ENCODE assay signal across 8 cellular contexts in genomic region chr5:173573126-173573960, GRCh38. TPM values are rescaled to one million over a fixed set of nuclear protein-coding genes. Genes with fewer than 3 reads are reported as not detected.
DNase-seq lines count a peak whose midpoint lies in the region; ATAC-seq and TF ChIP-seq lines count a peak whose summit lies in the region.

No MANE protein-coding gene starts in this region.

- H3K4me1 ChIP-seq in DOHH2 (ENCODE audit: control insufficient read depth, low read length): no peaks in the 10 kb centered on the region
- peaks cover 6% of the 10 kb centered on the region; the same call in 1 of the 2 replicates for H3K4me1 ChIP-seq in GM23248 (ENCODE audit: insufficient read depth)
- peaks cover 15% of the 10 kb centered on the region for H3K4me1 ChIP-seq in mammary epithelial cell (ENCODE audit: insufficient read depth, low read length)

- peaks cover 32% of the 10 kb centered on the region for H3K4me1 Mint-ChIP-seq in WTC11

- ATAC-seq in WTC11 (peak; percentile 85), HG02610 (IDR thresholded peaks at IDR 0.05; ENCODE audit: unreplicated experiment) (no peak)

- TF ChIP-seq CTCF in DOHH2 (IDR thresholded peaks at IDR 0.05; ENCODE audit: low read depth, low read length, poor library complexity, severe bottlenecking) (peak; percentile 93), WTC11 (IDR thresholded peaks at IDR 0.05) (peak; percentile 98), mammary epithelial cell (conservative IDR thresholded peaks at IDR 0.05 in 1 of 2, IDR thresholded peaks at IDR 0.05 in 1 of 2; ENCODE audit: extremely low read depth in 1 of 2, insufficient read depth in 1 of 2, low read depth in 1 of 2, low read length in 2 of 2) (peak; percentile 80 to 96), kidney epithelial cell (IDR thresholded peaks at IDR 0.05; ENCODE audit: insufficient read depth, low read length, poor library complexity, severe bottlenecking) (peak; percentile 95)

- H3K9me3 Mint-ChIP-seq in WTC11: peaks cover 11% of the 10 kb centered on the region

- peaks cover 2% of the 10 kb centered on the region; the same call in 1 of the 2 replicates for H3K27me3 Mint-ChIP-seq in WTC11 (ENCODE audit: low read depth)

- dilution Hi-C loops in mammary epithelial cell (cut with HindIII; ENCODE audit: low sequenced_read_pairs): no loop called here

- CTCF ChIA-PET in WTC11 (lab: Charles Lee) (interaction anchor here (0.6 to 6.4 kb wide), 46 partner anchors 9 to 566 kb away, joined by 3 to 50 read pairs (median 4); partner anchors contain the start of gene NSG2), mammary epithelial cell (lab: Charles Lee; ENCODE audit: low non-redundant PET) (interaction anchor here (0.6 to 1.0 kb wide), 3 partner anchors 280 to 864 kb away, joined by 3 to 4 read pairs (median 4); no protein-coding TSS in a partner anchor)

- H3K9ac ChIP-seq in GM23248: peak overlapping the region; percentile 4; the same call in 1 of the 2 replicates
- H3K9ac ChIP-seq in mammary epithelial cell (ENCODE audit: insufficient read depth, low read length): no peak overlapping the region

- H4K20me1 ChIP-seq in DOHH2 (ENCODE audit: control insufficient read depth, insufficient read depth, low read depth, low read length): no peaks in the 10 kb centered on the region
- no peaks in the 10 kb centered on the region for H4K20me1 ChIP-seq in GM23248 (ENCODE audit: insufficient read depth)
- H4K20me1 ChIP-seq in mammary epithelial cell (ENCODE audit: insufficient read depth, low read length): no peaks in the 10 kb centered on the region

- H3K4me2 ChIP-seq in DOHH2 (ENCODE audit: low read length): no peak overlapping the region
- peak overlapping the region; percentile 71 for H3K4me2 ChIP-seq in GM23248 (ENCODE audit: unreplicated experiment)
- H3K4me2 ChIP-seq in mammary epithelial cell (ENCODE audit: insufficient read depth, low read depth, low read length): peak overlapping the region; percentile 85

- H3K36me3 ChIP-seq in DOHH2 (ENCODE audit: control insufficient read depth, low read length): no peaks in the 10 kb centered on the region
- H3K36me3 ChIP-seq in GM23248 (ENCODE audit: low read depth): no peaks in the 10 kb centered on the region
- H3K36me3 ChIP-seq in mammary epithelial cell (ENCODE audit: insufficient read depth, low read length): no peaks in the 10 kb centered on the region
- H3K36me3 ChIP-seq in kidney epithelial cell (ENCODE audit: control insufficient read depth, insufficient read depth, low read length): no peaks in the 10 kb centered on the region

- intact Hi-C loops in mammary epithelial cell (cut with micrococcal nuclease): loop anchor here (1.0 to 2.0 kb wide), 4 partner anchors 119 to 407 kb away; no protein-coding TSS in a partner anchor

- H3K4me3 ChIP-seq in DOHH2 (ENCODE audit: low read length): no peak overlapping the region
- peak overlapping the region; percentile 62 for H3K4me3 ChIP-seq in GM23248
- H3K4me3 ChIP-seq in mammary epithelial cell (replicated peaks in 1 of 3; ENCODE audit: insufficient read depth in 1 of 3, low read depth in 2 of 3, low read length in 3 of 3): peak overlapping the region in 1 of 3 experiments; percentile 16
- H3K4me3 ChIP-seq in kidney epithelial cell (ENCODE audit: low read depth, low read length): no peak overlapping the region

- H3K9me3 ChIP-seq in DOHH2 (ENCODE audit: control insufficient read depth, insufficient read depth, low read length): no peaks in the 10 kb centered on the region
- no peaks in the 10 kb centered on the region for H3K9me3 ChIP-seq in GM23248 (ENCODE audit: low read depth)
- H3K9me3 ChIP-seq in mammary epithelial cell (replicated peaks; ENCODE audit: insufficient read depth, low read length): no peaks in the 10 kb centered on the region

- 27 to 28% methylated on average over 35 of the region's 35 CpGs for WGBS in GM23248 (ENCODE audit: low coverage in 1 of 2, low lambda C conversion rate in 2 of 2, missing lambda C conversion rate in 2 of 2), 2 experiments
- 31% methylated on average over 28 of the region's 35 CpGs for WGBS in mammary epithelial cell (ENCODE audit: low coverage, missing lambda C conversion rate)

- H2AFZ ChIP-seq in GM23248 (peak overlapping the region; percentile 73), mammary epithelial cell (ENCODE audit: low read depth, low read length) (peak overlapping the region; percentile 83)

- H3F3A ChIP-seq in DOHH2 (ENCODE audit: control insufficient read depth, insufficient read depth) (no peaks in the 10 kb centered on the region), GM23248 (ENCODE audit: insufficient read depth) (no peaks in the 10 kb centered on the region)

- H3K36me3 Mint-ChIP-seq in WTC11: peaks cover 8% of the 10 kb centered on the region

- POLR2A ChIA-PET in WTC11 (lab: Charles Lee): interaction anchor here (1.1 kb wide), 1 partner anchor 258 kb away, joined by 10 read pairs; no protein-coding TSS in a partner anchor

- H3K9me2 ChIP-seq in DOHH2 (replicated peaks; ENCODE audit: control insufficient read depth, low read length) (no peaks in the 10 kb centered on the region), GM23248 (ENCODE audit: insufficient read depth) (no peaks in the 10 kb centered on the region)

- peaks cover 6% of the 10 kb centered on the region; the same call in 1 of the 2 replicates for H3K27me3 ChIP-seq in DOHH2 (ENCODE audit: control insufficient read depth, low read length)
- H3K27me3 ChIP-seq in GM23248 (replicated peaks; ENCODE audit: insufficient read depth): no peaks in the 10 kb centered on the region
- H3K27me3 ChIP-seq in mammary epithelial cell (ENCODE audit: insufficient read depth, low read length): no peaks in the 10 kb centered on the region
- H3K27me3 ChIP-seq in kidney epithelial cell (ENCODE audit: control insufficient read depth, insufficient read depth, low read length): no peaks in the 10 kb centered on the region

- BruUV-seq in mammary epithelial cell (replicated peaks; lab: Mats Ljungman, UMichigan): no TSS peak

- H3K27ac Mint-ChIP-seq in WTC11: no peak overlapping the region

- in situ Hi-C loops in GM23248 (cut with MboI) (loop anchor here (10.0 kb wide), 1 partner anchor 279 kb away; no protein-coding TSS in a partner anchor), mammary epithelial cell (cut with MboI; ENCODE audit: low sequenced_read_pairs in 2 of 2) (loop anchor here (10.0 to 25.0 kb wide), 3 partner anchors 279 to 611 kb away; partner anchors contain the start of genes ATP6V0E1 (in 1 of the 2) and RPL26L1 (in 1 of the 2))

- H3K4me3 Mint-ChIP-seq in WTC11: peak overlapping the region; percentile 43

- DNase-seq in GM23248: peak; percentile 81
- peak; percentile 4 for DNase-seq in NCI-H146 treated with DMSO at 0.1 percent for 48 hours (lab: John Stamatoyannopoulos, UW; ENCODE audit: unreplicated experiment)
- DNase-seq in WTC11 (ENCODE audit: low spot score): peak; percentile 87
- DNase-seq in mammary epithelial cell: peak; percentile 37
- DNase-seq in kidney epithelial cell (ENCODE audit: low read depth): peak; percentile 5
- peak; percentile 29 to 41 for DNase-seq in stimulated activated CD4-positive, alpha-beta T cell treated with anti-CD3 and anti-CD28 coated beads, Interleukin-1b, Interleukin-23, amount 100 ng/mL, for 1 hour (ENCODE audit: low read depth in 2 of 2)

- H3K79me2 ChIP-seq in DOHH2 (ENCODE audit: control insufficient read depth, low read length): no peaks in the 10 kb centered on the region
- no peaks in the 10 kb centered on the region for H3K79me2 ChIP-seq in GM23248 (ENCODE audit: insufficient read depth)
- H3K79me2 ChIP-seq in mammary epithelial cell (ENCODE audit: insufficient read depth, low read length): no peaks in the 10 kb centered on the region

- no peak overlapping the region for H3K27ac ChIP-seq in DOHH2 (ENCODE audit: low read depth, low read length)
- no peak overlapping the region for H3K27ac ChIP-seq in GM23248
- no peak overlapping the region for H3K27ac ChIP-seq in mammary epithelial cell (ENCODE audit: insufficient read depth, low read depth, low read length)

TF ChIP-seq in WTC11, 78 proteins besides CTCF, POLR2A, EP300 and RAD21 (continues in another document):
- TF ChIP-seq ELF4 (CRISPR knock-in tag; IDR thresholded peaks at IDR 0.05; ENCODE audit: low read depth) (no peak), ZNF425 (CRISPR knock-in tag; conservative IDR thresholded peaks at IDR 0.05) (no peak)

RNA-seq across cellular contexts. Expression of gene BOD1, which starts 43.1 kb away (rescaled TPM):
- total RNA-seq in GM23248 (2014; rRNA removed; shearing (Covaris generic)): 48.1 and 51.4 TPM in 2 replicates
- polyA plus RNA-seq in GM23248 (2016; fragmentation: Nextera tagmentation; extraction: Ambion mirVana) (64.3 and 66.1 TPM in 2 replicates), mammary epithelial cell (41.4 TPM)
- total RNA-seq in WTC11 (2021) (117 to 123 TPM (median 120 TPM) in 3 replicates), mammary epithelial cell (10 to 100 TPM; 50.5 to 57.3 TPM), kidney epithelial cell (76.8 and 81.7 TPM in 2 replicates)
- 61.8 TPM for polyA minus RNA-seq in mammary epithelial cell

Comparison
In these comparisons a context has a peak if more than half of its experiments do, and no peak if none do; other contexts are left out.
1. DNase-seq: peak in every context shown above with its lines; median percentile 87 in WTC11; 81 in GM23248; 37 in mammary epithelial cell; 35 in stimulated activated CD4-positive, alpha-beta T cell treated with anti-CD3 and anti-CD28 coated beads, Interleukin-1b, Interleukin-23, amount 100 ng/mL, for 1 hour; 5 in kidney epithelial cell; 4 in NCI-H146 treated with DMSO at 0.1 percent for 48 hours.